In the genomic region with DNA sequence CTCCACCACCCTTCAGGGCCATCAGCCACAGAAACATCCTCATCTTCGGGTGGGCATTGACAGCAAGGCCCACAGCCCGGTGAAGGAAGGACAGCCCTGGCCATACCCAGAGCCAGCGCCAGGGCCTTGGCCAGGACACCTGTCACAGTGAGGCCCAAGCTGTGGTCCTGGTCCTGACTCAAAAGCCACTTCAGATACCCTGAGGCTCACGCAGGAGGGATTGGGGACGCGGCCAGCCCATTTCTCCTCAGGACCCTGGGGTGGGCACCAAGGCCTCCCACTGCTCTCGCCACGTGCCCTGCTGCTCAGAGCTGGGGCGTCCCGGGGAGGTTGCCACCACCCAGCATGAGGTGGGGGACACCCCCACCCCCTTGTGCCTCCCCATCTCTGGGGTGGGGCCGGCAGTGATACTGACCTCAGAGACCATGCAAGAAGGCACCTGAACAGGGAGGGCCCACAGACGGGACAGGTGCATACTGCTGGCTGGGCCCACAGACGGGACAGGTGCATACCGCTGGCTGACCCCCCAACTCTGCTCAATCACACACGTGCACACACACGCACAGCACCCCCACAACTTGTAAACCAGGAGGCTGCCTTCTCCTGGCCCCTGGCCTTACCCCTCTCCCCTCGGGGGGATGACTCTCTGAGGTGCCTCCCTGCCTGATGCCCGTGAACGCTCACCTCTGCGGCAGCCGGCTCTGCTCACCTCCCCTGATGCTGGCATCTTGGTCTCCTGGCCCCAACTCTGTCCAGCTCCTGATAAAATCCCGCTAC, we compare ENCODE assay signal across 8 cellular contexts. TPM values are rescaled to one million over a fixed set of nuclear protein-coding genes. Genes with fewer than 3 reads are reported as not detected.
DNase-seq lines count a peak whose midpoint lies in the region; ATAC-seq and TF ChIP-seq lines count a peak whose summit lies in the region.

No MANE protein-coding gene starts in this region.

- TF ChIP-seq CTCF in ascending aorta (IDR thresholded peaks at IDR 0.05) (no peak), mesothelial cell of epicardium (IDR thresholded peaks at IDR 0.05; ENCODE audit: unreplicated experiment) (no peak), type B pancreatic cell (conservative IDR thresholded peaks at IDR 0.05) (no peak)

- peaks cover 36% of the 10 kb centered on the region for H3K36me3 Mint-ChIP-seq in activated naive CD4-positive, alpha-beta T cell treated with anti-CD3 and anti-CD28 coated beads, Interleukin-2, amount 10 ng/mL, durations not matched to agents 7 days and 5 days
- H3K36me3 Mint-ChIP-seq in mesothelial cell of epicardium, result peaks cover 1% of the 10 kb centered on the region
- H3K36me3 Mint-ChIP-seq in type B pancreatic cell, result no peaks in the 10 kb centered on the region

- peak overlapping the region; percentile 73 to 78 for H3K27ac ChIP-seq in ascending aorta

- peaks cover 9 to 20% of the 10 kb centered on the region in 2 donors for H3K4me1 ChIP-seq in ascending aorta

- CTCF ChIA-PET in activated naive CD4-positive, alpha-beta T cell treated with anti-CD3 and anti-CD28 coated beads, Interleukin-2, amount 10 ng/mL, durations not matched to agents 7 days and 5 days (lab: Charles Lee), result interaction anchor here (0.6 to 2.0 kb wide), 4 partner anchors 10 to 16 kb away, joined by 3 to 7 read pairs (median 4); no protein-coding TSS in a partner anchor

- ATAC-seq in GM21723 (IDR thresholded peaks at IDR 0.05; ENCODE audit: unreplicated experiment) (no peak), HG02884 (IDR thresholded peaks at IDR 0.05; ENCODE audit: unreplicated experiment) (no peak)

- H3K27me3 ChIP-seq in ascending aorta, result no peaks in the 10 kb centered on the region

- intact Hi-C loops in ascending aorta (cut with DNase I), result no loop called here

- no peaks in the 10 kb centered on the region for H3K27me3 Mint-ChIP-seq in activated naive CD4-positive, alpha-beta T cell treated with anti-CD3 and anti-CD28 coated beads, Interleukin-2, amount 10 ng/mL, durations not matched to agents 7 days and 5 days
- H3K27me3 Mint-ChIP-seq in mesothelial cell of epicardium (ENCODE audit: low read depth) (no peaks in the 10 kb centered on the region), type B pancreatic cell (no peaks in the 10 kb centered on the region)

- H3K4me3 ChIP-seq in ascending aorta, result no peak overlapping the region

- no peaks in the 10 kb centered on the region for H3K9me3 Mint-ChIP-seq in activated naive CD4-positive, alpha-beta T cell treated with anti-CD3 and anti-CD28 coated beads, Interleukin-2, amount 10 ng/mL, durations not matched to agents 7 days and 5 days
- H3K9me3 Mint-ChIP-seq in mesothelial cell of epicardium (no peaks in the 10 kb centered on the region), type B pancreatic cell (no peaks in the 10 kb centered on the region)

- H3K4me3 Mint-ChIP-seq in activated naive CD4-positive, alpha-beta T cell treated with anti-CD3 and anti-CD28 coated beads, Interleukin-2, amount 10 ng/mL, durations not matched to agents 7 days and 5 days, result no peak overlapping the region
- H3K4me3 Mint-ChIP-seq in mesothelial cell of epicardium, result no peak overlapping the region
- H3K4me3 Mint-ChIP-seq in type B pancreatic cell, result no peak overlapping the region

- H3K27ac Mint-ChIP-seq in activated naive CD4-positive, alpha-beta T cell treated with anti-CD3 and anti-CD28 coated beads, Interleukin-2, amount 10 ng/mL, durations not matched to agents 7 days and 5 days, result peak overlapping the region; percentile 91
- H3K27ac Mint-ChIP-seq in mesothelial cell of epicardium (peak overlapping the region; percentile 59), type B pancreatic cell (peak overlapping the region; percentile 50)

- no peaks in the 10 kb centered on the region for H3K9me3 ChIP-seq in ascending aorta

- no peak for DNase-seq in activated naive CD4-positive, alpha-beta T cell treated with anti-CD3 and anti-CD28 coated beads, Interleukin-2, amount 10 ng/mL, durations not matched to agents 7 days and 5 days
- DNase-seq in activated naive CD4-positive, alpha-beta T cell treated with anti-CD3 and anti-CD28 coated beads, Interleukin-2, amount 50 U/mL, for 16 hours, result no peak
- DNase-seq in ascending aorta (ENCODE audit: low spot score in 2 of 2) (no peak), mesothelial cell of epicardium (ENCODE audit: low spot score in 2 of 2, unreplicated experiment in 2 of 2) (no peak), type B pancreatic cell (ENCODE audit: extremely low spot score, unreplicated experiment) (no peak)
- no peak for DNase-seq in activated CD4-positive, alpha-beta T cell treated with anti-CD3 and anti-CD28 coated beads for 1 hour

- H3K4me1 Mint-ChIP-seq in activated naive CD4-positive, alpha-beta T cell treated with anti-CD3 and anti-CD28 coated beads, Interleukin-2, amount 10 ng/mL, durations not matched to agents 7 days and 5 days, result peaks cover 69% of the 10 kb centered on the region
- H3K4me1 Mint-ChIP-seq in mesothelial cell of epicardium (peaks cover 64% of the 10 kb centered on the region), type B pancreatic cell (ENCODE audit: unreplicated experiment) (peaks cover 27% of the 10 kb centered on the region)

- peaks cover 0 to 3% of the 10 kb centered on the region in 2 donors for H3K36me3 ChIP-seq in ascending aorta

RNA-seq across cellular contexts. Expression of gene SLC7A5, which starts 14.2 kb away (rescaled TPM):
- total RNA-seq in ascending aorta, result 7.6 TPM
- 64.7 to 70.0 TPM (median 69.4 TPM) in 3 replicates for total RNA-seq in mesothelial cell of epicardium
- total RNA-seq in type B pancreatic cell (ENCODE audit: low replicate concordance), result 40.4 and 51.2 TPM in 2 replicates
